ENCODE assay signal across 8 cellular contexts in the genomic region with DNA sequence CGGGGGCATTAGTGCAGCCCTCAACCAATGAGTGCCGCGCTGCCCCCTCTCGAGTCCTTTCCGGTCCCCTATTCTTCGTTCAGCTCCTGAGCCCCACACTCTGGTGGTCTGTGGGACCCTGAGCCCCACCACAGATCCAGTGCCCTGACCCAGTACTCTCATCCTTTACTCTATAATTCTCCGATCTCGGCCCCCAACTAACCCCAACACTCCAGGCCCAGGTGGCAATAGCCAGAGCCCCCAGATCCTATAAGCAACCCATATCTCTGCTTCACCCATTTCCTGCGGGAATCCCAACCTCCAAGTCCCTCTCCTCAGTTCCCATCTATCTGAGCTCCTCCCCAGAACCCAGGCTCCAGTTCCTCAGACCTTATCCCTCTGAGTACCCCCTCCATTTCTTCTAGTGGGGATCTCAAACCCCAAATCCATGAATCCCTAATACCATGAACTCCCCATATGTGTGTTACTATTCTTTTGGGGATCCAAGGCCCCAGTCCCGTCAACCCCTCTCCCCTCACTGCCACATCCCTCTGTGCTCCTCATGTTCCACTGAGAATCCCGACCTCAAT. TPM values are rescaled to one million over a fixed set of nuclear protein-coding genes. Genes with fewer than 3 reads are reported as not detected.
A peak's percentile ranks its signal among the peaks of the same experiment; 100 is the strongest.
DNase-seq lines count a peak whose midpoint lies in the region; ATAC-seq and TF ChIP-seq lines count a peak whose summit lies in the region.

No MANE protein-coding gene starts in this region.

- peak overlapping the region; percentile 71 for H3K27ac ChIP-seq in VCaP
- H3K27ac ChIP-seq in skeletal muscle tissue (ENCODE audit: low read depth, low read length) = peak overlapping the region; percentile 100

- peak; percentile 82 for TF ChIP-seq POLR2A in GM18505 (IDR thresholded peaks at IDR 0.05; ENCODE audit: borderline replicate concordance, extremely low read depth, insufficient read depth, insufficient read length)

- peaks cover 36% of the 10 kb centered on the region for H3K4me1 Mint-ChIP-seq in glutamatergic neuron (ENCODE audit: low read depth, unreplicated experiment)

- ATAC-seq in GM18505 (IDR thresholded peaks at IDR 0.05; ENCODE audit: unreplicated experiment) (no peak), GM21825 (IDR thresholded peaks at IDR 0.05; ENCODE audit: unreplicated experiment) (no peak), HG02759 (IDR thresholded peaks at IDR 0.05; ENCODE audit: unreplicated experiment) (no peak), HG03097 (IDR thresholded peaks at IDR 0.05; ENCODE audit: low FRiP score, unreplicated experiment) (no peak)

- TF ChIP-seq CTCF in VCaP (conservative IDR thresholded peaks at IDR 0.05) (no peak), glutamatergic neuron (IDR thresholded peaks at IDR 0.05; ENCODE audit: partially characterized antibody, unreplicated experiment) (no peak)

- H3K9ac ChIP-seq in skeletal muscle tissue (ENCODE audit: low read depth in 1 of 3, low read length in 3 of 3) = peak overlapping the region; percentile 83 to 88 (median 87)

- H3K9me3 ChIP-seq in skeletal muscle tissue (ENCODE audit: control insufficient read depth in 3 of 3, low read length in 3 of 3) = no peaks in the 10 kb centered on the region

- peaks cover 38 to 64% (median 48%) of the 10 kb centered on the region in 3 donors for H3K4me1 ChIP-seq in skeletal muscle tissue (ENCODE audit: control insufficient read depth in 3 of 3, insufficient read depth in 3 of 3, low read length in 3 of 3)

- peaks cover 22% of the 10 kb centered on the region for H3K9me3 Mint-ChIP-seq in glutamatergic neuron (ENCODE audit: unreplicated experiment)

- peaks cover 3% of the 10 kb centered on the region for H3K36me3 Mint-ChIP-seq in glutamatergic neuron (ENCODE audit: unreplicated experiment)

- peak overlapping the region; percentile 100 for H3K27ac Mint-ChIP-seq in glutamatergic neuron (ENCODE audit: unreplicated experiment)

- in situ Hi-C loops in ACHN (cut with HindIII; ENCODE audit: low pct_ligation_motif_present, low pct_unique_long_range_greater_than_20kb, low sequenced_read_pairs) = no loop called here

- H3K4me3 ChIP-seq in skeletal muscle tissue (ENCODE audit: low read length in 3 of 3) = peak overlapping the region; percentile 73 to 80 (median 76)

- H3K27me3 ChIP-seq in skeletal muscle tissue (ENCODE audit: control insufficient read depth in 3 of 3, insufficient read depth in 3 of 3, low read length in 3 of 3) = no peaks in the 10 kb centered on the region

- H3K36me3 ChIP-seq in skeletal muscle tissue (ENCODE audit: control insufficient read depth in 3 of 3, insufficient read depth in 3 of 3, low read length in 3 of 3) = peaks cover 7% of the 10 kb centered on the region in 3 donors

- peak overlapping the region; percentile 88 for H3K4me3 Mint-ChIP-seq in glutamatergic neuron (ENCODE audit: unreplicated experiment)

- H3K27me3 Mint-ChIP-seq in glutamatergic neuron (ENCODE audit: unreplicated experiment) = peaks cover 24% of the 10 kb centered on the region

- DNase-seq in glutamatergic neuron (no peak), ACHN (no peak)

RNA-seq across cellular contexts. Expression of a gene that starts 1.0 kb away (rescaled TPM):
- total RNA-seq in glutamatergic neuron (ENCODE audit: unreplicated experiment) = 85.2 TPM
- total RNA-seq in skeletal muscle tissue = 24.5 TPM

RNA-seq across cellular contexts. Expression of a gene that starts 3.3 kb away (rescaled TPM):
- not detected for total RNA-seq in glutamatergic neuron (ENCODE audit: unreplicated experiment)
- 12,119 TPM for total RNA-seq in skeletal muscle tissue

RNA-seq across cellular contexts. Expression of a gene that starts 11.0 kb away (rescaled TPM):
- total RNA-seq in glutamatergic neuron (ENCODE audit: unreplicated experiment) (2.9 TPM), skeletal muscle tissue (0.52 TPM)

RNA-seq across cellular contexts. Expression of a gene that starts 16.2 kb away (rescaled TPM):
- total RNA-seq in glutamatergic neuron (ENCODE audit: unreplicated experiment) = 77.8 TPM
- total RNA-seq in skeletal muscle tissue = 24.5 TPM

RNA-seq across cellular contexts. Expression of a gene that starts 23.9 kb away (rescaled TPM):
- total RNA-seq in glutamatergic neuron (ENCODE audit: unreplicated experiment) (74.7 TPM), skeletal muscle tissue (6.3 TPM)

Comparison
In these comparisons a context has a peak if more than half of its experiments do, and no peak if none do; other contexts are left out.
1. RNA of a gene that starts 3.3 kb away (total RNA-seq): 12,119 TPM in skeletal muscle tissue (single experiment); not detected in glutamatergic neuron (single experiment); every median in the first group is over 1,000 times any median in the second.